ENCODE assay signal across 35 cellular contexts in the genomic region with DNA sequence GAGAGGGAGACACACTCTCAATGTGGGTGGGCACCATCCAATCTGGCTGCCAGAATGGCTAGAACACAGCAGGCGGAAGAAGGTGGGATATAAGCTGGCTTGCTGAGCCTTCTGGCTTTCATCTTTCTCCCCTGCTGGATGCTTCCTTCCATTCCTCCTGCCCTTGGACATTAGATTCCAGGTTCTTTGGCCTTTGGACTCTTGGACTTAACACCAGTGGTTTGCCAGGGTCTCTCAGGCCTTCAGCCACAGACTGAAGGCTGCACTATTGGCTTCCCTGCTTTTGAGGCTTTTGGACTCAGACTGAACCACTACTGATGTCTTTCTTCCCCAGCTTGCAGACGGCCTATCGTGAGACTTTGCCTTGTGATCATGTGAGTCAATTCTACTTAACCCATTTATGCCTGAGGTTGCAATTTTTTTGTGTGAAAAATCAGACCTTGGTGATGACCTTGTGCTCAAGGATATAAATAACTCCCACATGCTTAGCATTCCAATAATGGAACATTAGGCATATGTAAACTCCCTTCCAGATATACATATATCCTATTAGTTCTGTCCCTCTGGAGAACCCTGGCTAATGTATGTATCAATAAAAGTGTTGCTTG.
"Had no signal": no experiment of that assay in that cellular context is flagged by ENCODE, and none has a peak within 500 bp of the region (broad histone marks: within the 10 kb centered on the region; RNA-seq: fewer than 3 reads in every experiment).

No MANE protein-coding gene starts in this region.

- H3K4me1 ChIP-seq: adrenal gland, breast epithelium had no signal

- H3K36me3 ChIP-seq: adrenal gland, brain microvascular endothelial cell, breast epithelium had no signal

- H3K4me3 ChIP-seq: adrenal gland, body of pancreas, breast epithelium had no signal

- DNase-seq: activated B cell treated with CpG ODN at 0.5 μM for 24 hours; activated CD4-positive, alpha-beta memory T cell treated with anti-CD3 and anti-CD28 coated beads for 36 hours; activated CD4-positive, alpha-beta T cell treated with anti-CD3 and anti-CD28 coated beads for 4 hours; activated CD4-positive, alpha-beta T cell treated with anti-CD3 and anti-CD28 coated beads, Interleukin-2, amount 10 ng/mL, durations not matched to agents 24 days and 14 days; activated CD4-positive, alpha-beta T cell treated with anti-CD3 and anti-CD28 coated beads, Interleukin-2, amount 50 U/mL, for 1 hour; activated CD4-positive, alpha-beta T cell treated with anti-CD3 and anti-CD28 coated beads, Interleukin-2, amount 50 U/mL, for 4 hours; activated CD4-positive, CD25-positive, alpha-beta regulatory T cell treated with anti-CD3 and anti-CD28 coated beads, Interleukin-2, amount 50 U/mL, for 72 hours; activated CD8-positive, alpha-beta memory T cell treated with anti-CD3 and anti-CD28 coated beads, Interleukin-2, amount 50 U/mL, for 4 hours; activated CD8-positive, alpha-beta T cell treated with anti-CD3 and anti-CD28 coated beads for 36 hours; activated effector memory CD4-positive, alpha-beta T cell treated with anti-CD3 and anti-CD28 coated beads, Interleukin-2, amount 50 U/mL, for 16 hours; activated gamma-delta T cell treated with Interleukin-2 at 50 U/mL for 16 hours; activated naive CD4-positive, alpha-beta T cell; activated naive CD4-positive, alpha-beta T cell treated with anti-CD3 and anti-CD28 coated beads for 36 hours; activated naive CD4-positive, alpha-beta T cell treated with anti-CD3 and anti-CD28 coated beads, Interleukin-2, amount 50 U/mL, for 16 hours; activated naive CD8-positive, alpha-beta T cell treated with anti-CD3 and anti-CD28 coated beads for 36 hours; activated T-cell treated with anti-CD3 and anti-CD28 coated beads for 4 hours; activated T-cell treated with anti-CD3 and anti-CD28 coated beads, Interleukin-2, amount 50 U/mL, for 1 hour; activated T-cell treated with anti-CD3 and anti-CD28 coated beads, Interleukin-2, amount 50 U/mL, for 4 hours; activated T-cell treated with anti-CD3 and anti-CD28 coated beads, Interleukin-2, amount 50 U/mL, for 72 hours; adrenal gland; amniotic stem cell; aorta; body of pancreas; brain microvascular endothelial cell; caudate nucleus; cerebellar nuclear complex; T-helper 1 cell; T-helper 2 cell; T-helper 9 cell had no signal

- ATAC-seq: activated CD8-positive, alpha-beta T cell treated with anti-CD3 and anti-CD28 coated beads for 36 hours; activated naive CD4-positive, alpha-beta T cell treated with anti-CD3 and anti-CD28 coated beads, Interleukin-2, amount 50 U/mL, for 72 hours; activated T-cell treated with anti-CD3 and anti-CD28 coated beads, Interleukin-2, amount 50 U/mL, for 4 hours; activated T-cell treated with anti-CD3 and anti-CD28 coated beads, Interleukin-2, amount 50 U/mL, for 72 hours; activated T-helper 17 cell treated with anti-CD3 and anti-CD28 coated beads, Interleukin-2, amount 50 U/mL, for 72 hours; body of pancreas had no signal

- H3K27ac ChIP-seq: adrenal gland, body of pancreas, brain microvascular endothelial cell, breast epithelium, VCaP had no signal

- H3K27me3 ChIP-seq: adrenal gland, body of pancreas, brain microvascular endothelial cell, breast epithelium had no signal

- H3K9me3 ChIP-seq: adrenal gland, body of pancreas, breast epithelium had no signal

- FAIRE-seq: astrocyte, TTC549 had no signal
